9 cellular contexts compared by ENCODE assay signal in genomic region chr6:165849539-165850430, GRCh38.
A peak's percentile ranks its signal among the peaks of the same experiment; 100 is the strongest.
DNase-seq lines count a peak whose midpoint lies in the region; ATAC-seq and TF ChIP-seq lines count a peak whose summit lies in the region.
"Had no signal": no experiment of that assay in that cellular context is flagged by ENCODE, and none has a peak within 500 bp of the region (broad histone marks: within the 10 kb centered on the region; RNA-seq: fewer than 3 reads in every experiment).

No MANE protein-coding gene starts in this region.

- H3K27me3 ChIP-seq in endodermal cell (ENCODE audit: control insufficient read depth, insufficient read depth, low read length, poor library complexity, severe bottlenecking), result peaks cover 40% of the 10 kb centered on the region

- no peaks in the 10 kb centered on the region for H3K36me3 Mint-ChIP-seq in endodermal cell (ENCODE audit: low read depth)

- no peak overlapping the region for H3K9ac ChIP-seq in endodermal cell (ENCODE audit: extremely low read depth, low read length, poor library complexity, severe bottlenecking)

- H3K4me1 ChIP-seq in endodermal cell (ENCODE audit: control insufficient read depth, insufficient read depth, low read length), result no peaks in the 10 kb centered on the region

- H3K27ac Mint-ChIP-seq in endodermal cell, result no peak overlapping the region

- in situ Hi-C loops in KBM-7 (cut with MboI; ENCODE audit: low pct_unique_long_range_greater_than_20kb, low sequenced_read_pairs), result no loop called here

- H3K4me3 ChIP-seq in endodermal cell (ENCODE audit: low read length), result no peak overlapping the region
- H3K4me3 ChIP-seq: SK-N-MC had no signal

- H3K9me3 Mint-ChIP-seq in endodermal cell, result no peaks in the 10 kb centered on the region

- ATAC-seq in GM19372 (IDR thresholded peaks at IDR 0.05; ENCODE audit: low read depth, unreplicated experiment) (peak; percentile 11), HG02884 (IDR thresholded peaks at IDR 0.05; ENCODE audit: unreplicated experiment) (peak; percentile 13), omental fat pad (ENCODE audit: low FRiP score) (peak; percentile 65), HG03108 (IDR thresholded peaks at IDR 0.05; ENCODE audit: unreplicated experiment) (no peak)

- H3K36me3 ChIP-seq in endodermal cell (ENCODE audit: control insufficient read depth, insufficient read depth, low read length), result no peaks in the 10 kb centered on the region

- peaks cover 58% of the 10 kb centered on the region for H3K27me3 Mint-ChIP-seq in endodermal cell (ENCODE audit: insufficient read depth)

- TF ChIP-seq CTCF in endodermal cell (conservative IDR thresholded peaks at IDR 0.05) (no peak), omental fat pad (IDR thresholded peaks at IDR 0.05) (no peak)

- H3K4me1 Mint-ChIP-seq in endodermal cell, result peaks cover 12% of the 10 kb centered on the region

- H3K27ac ChIP-seq in endodermal cell (ENCODE audit: low read depth, low read length), result no peak overlapping the region
- H3K27ac ChIP-seq: SK-N-MC had no signal

- 68 to 70% methylated on average over 15 to 27 of the region's 27 CpGs for WGBS in endodermal cell (ENCODE audit: insufficient coverage in 1 of 2, insufficient read length in 1 of 2), 2 experiments

- H3K4me3 Mint-ChIP-seq in endodermal cell, result no peak overlapping the region

- DNase-seq in endodermal cell (peak; percentile 61), omental fat pad (ENCODE audit: low spot score) (no peak), NCI-H2196 treated with DMSO at 0.1 percent for 48 hours (lab: John Stamatoyannopoulos, UW; ENCODE audit: unreplicated experiment) (no peak), DMS79 (lab: John Stamatoyannopoulos, UW) (no peak), KBM-7 (no peak)

- H3K9me3 ChIP-seq in endodermal cell (ENCODE audit: control insufficient read depth, low read length), result no peaks in the 10 kb centered on the region
